27 cellular contexts compared by ENCODE assay signal in genomic region chrX:29113221-29113620, GRCh38.
"Had no signal": no experiment of that assay in that cellular context is flagged by ENCODE, and none has a peak within 500 bp of the region (broad histone marks: within the 10 kb centered on the region; RNA-seq: fewer than 3 reads in every experiment).

No MANE protein-coding gene starts in this region.

- H3K27ac ChIP-seq: colonic mucosa, epithelial cell of prostate, esophagus squamous epithelium, gastrocnemius medialis, heart right ventricle, left lung, lower lobe of right lung had no signal

- ATAC-seq: effector memory CD8-positive, alpha-beta T cell; esophagus mucosa; gastrocnemius medialis; heart right ventricle; left cardiac atrium; left lung; left ventricle myocardium superior; lower lobe of right lung; naive thymus-derived CD4-positive, alpha-beta T cell had no signal

- H3K4me1 Mint-ChIP-seq: naive thymus-derived CD4-positive, alpha-beta T cell had no signal

- DNase-seq: colonic mucosa; cortex of kidney; effector CD8-positive, alpha-beta T cell; effector memory CD8-positive, alpha-beta T cell; endodermal cell; erythroblast; esophagus squamous epithelium; foreskin fibroblast; foreskin melanocyte; gastrocnemius medialis; glutamatergic neuron; head of caudate nucleus; heart right ventricle; hippocampal formation; left cardiac atrium; left lung; left ventricle myocardium superior; lower lobe of right lung; mesenchymal stem cell; midbrain; naive thymus-derived CD4-positive, alpha-beta T cell had no signal

- H3K27me3 Mint-ChIP-seq: dendritic cell treated with granulocyte-macrophage colony-stimulating factor and Interleukin-4, amounts not matched to agents 40 ng/mL and 50 ng/mL, for 4 days; effector memory CD8-positive, alpha-beta T cell; naive thymus-derived CD4-positive, alpha-beta T cell had no signal

- H3K9me3 Mint-ChIP-seq: endodermal cell had no signal

- H3K4me3 Mint-ChIP-seq: dendritic cell treated with granulocyte-macrophage colony-stimulating factor and Interleukin-4, amounts not matched to agents 40 ng/mL and 50 ng/mL, for 4 days; effector memory CD8-positive, alpha-beta T cell; endodermal cell; naive thymus-derived CD4-positive, alpha-beta T cell had no signal

- H3K36me3 ChIP-seq: colonic mucosa, esophagus squamous epithelium, gastrocnemius medialis, heart right ventricle, left lung, lower lobe of right lung had no signal

- H3K4me1 ChIP-seq: colonic mucosa, esophagus squamous epithelium, gastrocnemius medialis, heart right ventricle, left lung, lower lobe of right lung had no signal

- H3K27me3 ChIP-seq: colonic mucosa, esophagus squamous epithelium, gastrocnemius medialis, left lung had no signal

- H3K36me3 Mint-ChIP-seq: naive thymus-derived CD4-positive, alpha-beta T cell had no signal

- FAIRE-seq: endometrium, islet of Langerhans, keratinocyte had no signal

- H3K27ac Mint-ChIP-seq: dendritic cell treated with granulocyte-macrophage colony-stimulating factor and Interleukin-4, amounts not matched to agents 40 ng/mL and 50 ng/mL, for 4 days; effector memory CD8-positive, alpha-beta T cell; endodermal cell; naive thymus-derived CD4-positive, alpha-beta T cell had no signal

- H3K9me3 ChIP-seq: colonic mucosa, esophagus squamous epithelium, gastrocnemius medialis, left lung, lower lobe of right lung had no signal

- H3K4me3 ChIP-seq: colonic mucosa, esophagus squamous epithelium, gastrocnemius medialis, heart right ventricle, left lung, lower lobe of right lung had no signal
